In the genomic region with DNA sequence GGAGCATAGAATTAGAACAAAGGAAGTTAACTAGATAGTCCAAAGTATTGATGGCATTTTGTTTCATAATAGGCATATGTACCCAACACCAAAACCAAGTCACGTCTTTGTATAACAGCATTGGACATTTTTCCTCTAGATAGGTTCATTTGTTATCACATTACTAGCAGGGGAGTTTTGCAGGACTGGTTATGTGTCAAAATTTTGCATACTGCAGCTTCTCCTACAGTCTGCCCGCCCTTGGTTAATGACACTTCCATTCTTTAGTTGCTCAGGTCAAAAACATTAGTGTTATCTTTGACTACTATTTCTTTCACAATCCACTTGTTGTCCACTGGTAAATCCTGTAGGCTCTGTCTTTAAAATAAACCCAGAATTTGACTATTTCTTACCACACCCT, we compare ENCODE assay signal across 21 cellular contexts. TPM values are rescaled to one million over a fixed set of nuclear protein-coding genes. Genes with fewer than 3 reads are reported as not detected.
DNase-seq lines count a peak whose midpoint lies in the region; ATAC-seq and TF ChIP-seq lines count a peak whose summit lies in the region.
"Had no signal": no experiment of that assay in that cellular context is flagged by ENCODE, and none has a peak within 500 bp of the region (broad histone marks: within the 10 kb centered on the region; RNA-seq: fewer than 3 reads in every experiment).

No MANE protein-coding gene starts in this region.

- H3K27ac Mint-ChIP-seq in activated naive CD8-positive, alpha-beta T cell = peak overlapping the region; percentile 42
- no peak overlapping the region for H3K27ac Mint-ChIP-seq in activated naive CD8-positive, alpha-beta T cell treated with anti-CD3 and anti-CD28 coated beads, Interleukin-2, amount 50 U/mL, for 24 hours
- H3K27ac Mint-ChIP-seq in immature natural killer cell (peak overlapping the region; percentile 9 to 66 (median 45)), GM23338 (no peak overlapping the region)
- peak overlapping the region; percentile 44 for H3K27ac Mint-ChIP-seq in stimulated activated naive B cell treated with anti-CD40 and anti-IgM and Interleukin-4, amounts not matched to agents 10 μg/mL and 1 μg/mL and 100 μg/mL, for 72 hours
- no peak overlapping the region for H3K27ac Mint-ChIP-seq in activated CD8-positive, alpha-beta T cell treated with anti-CD3 and anti-CD28 coated beads for 36 hours

- no peak for DNase-seq in activated naive CD8-positive, alpha-beta T cell treated with anti-CD3 and anti-CD28 coated beads, Interleukin-2, amount 50 U/mL, for 24 hours
- no peak for DNase-seq in immature natural killer cell
- no peak for DNase-seq in stimulated activated naive B cell treated with anti-CD40 and anti-IgM and Interleukin-4, amounts not matched to agents 10 μg/mL and 1 μg/mL and 100 μg/mL, for 72 hours
- DNase-seq in GM23338 (ENCODE audit: low spot score) = no peak
- no peak for DNase-seq in right lobe of liver
- DNase-seq in activated CD8-positive, alpha-beta T cell treated with anti-CD3 and anti-CD28 coated beads for 36 hours = no peak
- DNase-seq: activated CD4-positive, alpha-beta T cell treated with anti-CD3 and anti-CD28 coated beads for 48 hours; GM23248; KG1; NCI-H1694; NCI-H524; retina; stimulated activated CD4-positive, alpha-beta T cell treated with anti-CD3 and anti-CD28 coated beads, Interleukin-2, amount 100 ng/mL, for 48 hours; stimulated activated naive CD4-positive, alpha-beta T cell; uterus had no signal

- H4K20me1 ChIP-seq in Loucy (ENCODE audit: insufficient read depth, low read length, poor library complexity, severe bottlenecking) (peaks cover 90% of the 10 kb centered on the region), GM23338 (replicated peaks; ENCODE audit: insufficient read depth) (peaks cover 76% of the 10 kb centered on the region)

- H3K79me2 ChIP-seq in Loucy (ENCODE audit: insufficient read depth, low read length) (peaks cover 100% of the 10 kb centered on the region), GM23338 (replicated peaks; ENCODE audit: insufficient read depth) (peaks cover 100% of the 10 kb centered on the region)

- no peaks in the 10 kb centered on the region for H3K9me3 Mint-ChIP-seq in activated naive CD8-positive, alpha-beta T cell (ENCODE audit: low read depth)
- H3K9me3 Mint-ChIP-seq in activated naive CD8-positive, alpha-beta T cell treated with anti-CD3 and anti-CD28 coated beads, Interleukin-2, amount 50 U/mL, for 24 hours = no peaks in the 10 kb centered on the region
- H3K9me3 Mint-ChIP-seq in immature natural killer cell (no peaks in the 10 kb centered on the region), GM23338 (no peaks in the 10 kb centered on the region)
- peaks cover 0 to 2% of the 10 kb centered on the region in 2 donors for H3K9me3 Mint-ChIP-seq in stimulated activated naive B cell treated with anti-CD40 and anti-IgM and Interleukin-4, amounts not matched to agents 10 μg/mL and 1 μg/mL and 100 μg/mL, for 72 hours
- H3K9me3 Mint-ChIP-seq in activated CD8-positive, alpha-beta T cell treated with anti-CD3 and anti-CD28 coated beads for 36 hours = no peaks in the 10 kb centered on the region
- H3K9me3 Mint-ChIP-seq: activated T-helper 1 cell treated with anti-CD3 and anti-CD28 coated beads, Interleukin-12 subunit alpha, Interleukin-12 subunit beta, Interleukin-2, Interleukin-4 antibody, amounts not matched to agents 30 ng/mL and 10 ng/mL and 1 ng/mL, durations not matched to agents 14 hours and 24 hours and 36 hours; T-helper 1 cell treated with Interleukin-12 subunit alpha and Interleukin-12 subunit beta and Interleukin-4 antibody, amounts not matched to agents 30 μg/mL and 1 μg/mL, for 36 hours had no signal

- H3K27me3 Mint-ChIP-seq in activated naive CD8-positive, alpha-beta T cell = no peaks in the 10 kb centered on the region
- no peaks in the 10 kb centered on the region for H3K27me3 Mint-ChIP-seq in activated naive CD8-positive, alpha-beta T cell treated with anti-CD3 and anti-CD28 coated beads, Interleukin-2, amount 50 U/mL, for 24 hours
- no peaks in the 10 kb centered on the region for H3K27me3 Mint-ChIP-seq in immature natural killer cell (ENCODE audit: low read depth in 3 of 3)
- no peaks in the 10 kb centered on the region for H3K27me3 Mint-ChIP-seq in stimulated activated naive B cell treated with anti-CD40 and anti-IgM and Interleukin-4, amounts not matched to agents 10 μg/mL and 1 μg/mL and 100 μg/mL, for 72 hours
- peaks cover 3% of the 10 kb centered on the region for H3K27me3 Mint-ChIP-seq in GM23338 (ENCODE audit: insufficient read depth, low read depth, poor library complexity)
- H3K27me3 Mint-ChIP-seq in activated CD8-positive, alpha-beta T cell treated with anti-CD3 and anti-CD28 coated beads for 36 hours = no peaks in the 10 kb centered on the region

- no peaks in the 10 kb centered on the region for H3K27me3 ChIP-seq in Loucy (ENCODE audit: insufficient read depth, low read length, poor library complexity, severe bottlenecking)
- no peaks in the 10 kb centered on the region for H3K27me3 ChIP-seq in GM23338 (ENCODE audit: insufficient read depth)
- H3K27me3 ChIP-seq in right lobe of liver = no peaks in the 10 kb centered on the region
- H3K27me3 ChIP-seq: uterus had no signal

- no peak for TF ChIP-seq POLR2A in right lobe of liver (IDR thresholded peaks at IDR 0.05)

- H3K4me3 Mint-ChIP-seq in activated naive CD8-positive, alpha-beta T cell = peak overlapping the region; percentile 44
- H3K4me3 Mint-ChIP-seq in activated naive CD8-positive, alpha-beta T cell treated with anti-CD3 and anti-CD28 coated beads, Interleukin-2, amount 50 U/mL, for 24 hours = no peak overlapping the region
- H3K4me3 Mint-ChIP-seq in immature natural killer cell = peak overlapping the region in 2 of 5 donors; percentile 30 to 47
- no peak overlapping the region for H3K4me3 Mint-ChIP-seq in stimulated activated naive B cell treated with anti-CD40 and anti-IgM and Interleukin-4, amounts not matched to agents 10 μg/mL and 1 μg/mL and 100 μg/mL, for 72 hours
- H3K4me3 Mint-ChIP-seq in GM23338 = no peak overlapping the region
- H3K4me3 Mint-ChIP-seq in activated CD8-positive, alpha-beta T cell treated with anti-CD3 and anti-CD28 coated beads for 36 hours = no peak overlapping the region
- H3K4me3 Mint-ChIP-seq: activated T-helper 1 cell treated with anti-CD3 and anti-CD28 coated beads, Interleukin-12 subunit alpha, Interleukin-12 subunit beta, Interleukin-2, Interleukin-4 antibody, amounts not matched to agents 30 ng/mL and 10 ng/mL and 1 ng/mL, durations not matched to agents 14 hours and 24 hours and 36 hours; T-helper 1 cell treated with Interleukin-12 subunit alpha and Interleukin-12 subunit beta and Interleukin-4 antibody, amounts not matched to agents 30 μg/mL and 1 μg/mL, for 36 hours had no signal

- H3K36me3 ChIP-seq in Loucy (ENCODE audit: insufficient read depth, low read length) (peaks cover 5% of the 10 kb centered on the region; the same call in 1 of the 2 replicates), GM23338 (ENCODE audit: insufficient read depth) (0 out of 2 replicates have a peak, but pooled peaks cover 3% of the 10 kb centered on the region), right lobe of liver (no peaks in the 10 kb centered on the region)
- H3K36me3 ChIP-seq: uterus had no signal

- no peaks in the 10 kb centered on the region for H3K9me2 ChIP-seq in Loucy (replicated peaks; ENCODE audit: low read depth, low read length)
- no peaks in the 10 kb centered on the region for H3K9me2 ChIP-seq in GM23338 (ENCODE audit: insufficient read depth)

- H3K9me3 ChIP-seq in Loucy (ENCODE audit: insufficient read depth, low read depth, low read length) = no peaks in the 10 kb centered on the region
- no peaks in the 10 kb centered on the region for H3K9me3 ChIP-seq in right lobe of liver
- H3K9me3 ChIP-seq: uterus had no signal

- H3F3A ChIP-seq in Loucy (ENCODE audit: low read depth) (no peaks in the 10 kb centered on the region), GM23338 (replicated peaks; ENCODE audit: low read depth) (no peaks in the 10 kb centered on the region)

- no peak overlapping the region for H3K9ac ChIP-seq in Loucy (ENCODE audit: low read depth, low read length, poor library complexity, severe bottlenecking)
- H3K9ac ChIP-seq: GM23248 had no signal

- intact Hi-C loops in right lobe of liver (cut with DNase I) = loop anchor here in 1 of 2 donors (10.0 kb wide), 1 partner anchor 76 kb away; a partner anchor contains a TSS
- intact Hi-C loops in activated CD8-positive, alpha-beta T cell treated with anti-CD3 and anti-CD28 coated beads for 36 hours (cut with micrococcal nuclease) = no loop called here

- no peak for TF ChIP-seq CTCF in Loucy (conservative IDR thresholded peaks at IDR 0.05; ENCODE audit: low read length)
- no peak for TF ChIP-seq CTCF in GM23338 (conservative IDR thresholded peaks at IDR 0.05; ENCODE audit: low read depth in 2 of 2)
- TF ChIP-seq CTCF in right lobe of liver (IDR thresholded peaks at IDR 0.05) = no peak
- TF ChIP-seq CTCF in activated CD8-positive, alpha-beta T cell treated with anti-CD3 and anti-CD28 coated beads for 36 hours (IDR thresholded peaks at IDR 0.05) = no peak

- WGBS in right lobe of liver (ENCODE audit: insufficient coverage, low coverage, low lambda C conversion rate, missing lambda C conversion rate) = 65% methylated on average over 2 of the region's 2 CpGs

- H3K4me2 ChIP-seq in Loucy (ENCODE audit: low read depth, low read length, poor library complexity, severe bottlenecking) = peak overlapping the region; percentile 28
- H3K4me2 ChIP-seq in GM23338 = no peak overlapping the region

- H3K4me1 ChIP-seq in Loucy (ENCODE audit: insufficient read depth, low read length, poor library complexity, severe bottlenecking) (peaks cover 61% of the 10 kb centered on the region), GM23338 (ENCODE audit: insufficient read depth) (no peaks in the 10 kb centered on the region; the same call in 1 of the 2 replicates), right lobe of liver (peaks cover 0 to 32% (median 0%) of the 10 kb centered on the region in 4 donors)
- H3K4me1 ChIP-seq: uterus had no signal

- ATAC-seq in activated naive CD8-positive, alpha-beta T cell treated with anti-CD3 and anti-CD28 coated beads, Interleukin-2, amount 50 U/mL, for 24 hours = no peak
- no peak for ATAC-seq in stimulated activated naive B cell treated with anti-CD40 and anti-IgM and Interleukin-4, amounts not matched to agents 10 μg/mL and 1 μg/mL and 100 μg/mL, for 72 hours (replicated peaks)
- no peak for ATAC-seq in GM23338
- no peak for ATAC-seq in right lobe of liver
- ATAC-seq in activated CD8-positive, alpha-beta T cell treated with anti-CD3 and anti-CD28 coated beads for 36 hours = no peak
- ATAC-seq: activated naive CD4-positive, alpha-beta T cell treated with anti-CD3 and anti-CD28 coated beads, Interleukin-2, amount 50 U/mL, for 72 hours had no signal

- CTCF ChIA-PET in activated CD8-positive, alpha-beta T cell treated with anti-CD3 and anti-CD28 coated beads for 36 hours (lab: Charles Lee) = no interaction called here

- H3K27ac ChIP-seq in GM23338 (ENCODE audit: low read depth) = no peak overlapping the region; the same call in 1 of the 2 replicates
- H3K27ac ChIP-seq in right lobe of liver = no peak overlapping the region
- H3K27ac ChIP-seq: GM23248, uterus had no signal

- peaks cover 34% of the 10 kb centered on the region for H3K36me3 Mint-ChIP-seq in activated naive CD8-positive, alpha-beta T cell
- H3K36me3 Mint-ChIP-seq in activated naive CD8-positive, alpha-beta T cell treated with anti-CD3 and anti-CD28 coated beads, Interleukin-2, amount 50 U/mL, for 24 hours (ENCODE audit: low read depth) = peaks cover 71% of the 10 kb centered on the region
- H3K36me3 Mint-ChIP-seq in immature natural killer cell (peaks cover 0 to 5% (median 3%) of the 10 kb centered on the region in 3 donors), GM23338 (ENCODE audit: low read depth) (no peaks in the 10 kb centered on the region)
- H3K36me3 Mint-ChIP-seq in stimulated activated naive B cell treated with anti-CD40 and anti-IgM and Interleukin-4, amounts not matched to agents 10 μg/mL and 1 μg/mL and 100 μg/mL, for 72 hours = peaks cover 50 to 58% of the 10 kb centered on the region in 2 donors
- peaks cover 75% of the 10 kb centered on the region for H3K36me3 Mint-ChIP-seq in activated CD8-positive, alpha-beta T cell treated with anti-CD3 and anti-CD28 coated beads for 36 hours (ENCODE audit: low read depth)

- H3K4me1 Mint-ChIP-seq in activated naive CD8-positive, alpha-beta T cell (ENCODE audit: low read depth) = peaks cover 85% of the 10 kb centered on the region
- H3K4me1 Mint-ChIP-seq in activated naive CD8-positive, alpha-beta T cell treated with anti-CD3 and anti-CD28 coated beads, Interleukin-2, amount 50 U/mL, for 24 hours = peaks cover 89% of the 10 kb centered on the region
- H3K4me1 Mint-ChIP-seq in immature natural killer cell (peaks cover 85 to 89% of the 10 kb centered on the region in 2 donors), GM23338 (no peaks in the 10 kb centered on the region)
- H3K4me1 Mint-ChIP-seq in stimulated activated naive B cell treated with anti-CD40 and anti-IgM and Interleukin-4, amounts not matched to agents 10 μg/mL and 1 μg/mL and 100 μg/mL, for 72 hours = peaks cover 44 to 85% of the 10 kb centered on the region in 2 donors
- peaks cover 79% of the 10 kb centered on the region for H3K4me1 Mint-ChIP-seq in activated CD8-positive, alpha-beta T cell treated with anti-CD3 and anti-CD28 coated beads for 36 hours (ENCODE audit: low read depth)

- POLR2A ChIA-PET in activated CD8-positive, alpha-beta T cell treated with anti-CD3 and anti-CD28 coated beads for 36 hours (lab: Charles Lee) = interaction anchor here (0.9 to 4.1 kb wide), 3 partner anchors 8 to 46 kb away, joined by 3 to 14 read pairs (median 5); a partner anchor contains a TSS

- peak overlapping the region; percentile 20 for H3K4me3 ChIP-seq in Loucy (ENCODE audit: low read length, poor library complexity, severe bottlenecking)
- H3K4me3 ChIP-seq in GM23338 = no peak overlapping the region
- H3K4me3 ChIP-seq in right lobe of liver = no peak overlapping the region
- H3K4me3 ChIP-seq: GM23248, lung, uterus had no signal

- H2AFZ ChIP-seq in Loucy (ENCODE audit: low read length) (no peak overlapping the region), GM23338 (no peak overlapping the region)
- H2AFZ ChIP-seq: GM23248 had no signal

RNA-seq across cellular contexts. Expression of a gene that starts 8.9 kb away (rescaled TPM):
- polyA plus RNA-seq in immature natural killer cell (100 to 1,000 TPM; 199 to 264 (median 207) TPM), GM23338 (2016; fragmentation: Nextera tagmentation; extraction: Ambion mirVana) (120 and 147 TPM in 2 replicates)
- 161 and 182 TPM in 2 replicates for total RNA-seq in GM23338 (2014; rRNA removed; shearing (Covaris generic))
- total RNA-seq in right lobe of liver = 10 to 100 TPM; 34.8 to 85.8 (median 54.7) TPM
- 100 to 1,000 TPM; 220 to 230 TPM for total RNA-seq in activated CD8-positive, alpha-beta T cell treated with anti-CD3 and anti-CD28 coated beads for 36 hours

RNA-seq across cellular contexts. Expression of a gene that starts 9.6 kb away (rescaled TPM):
- 10 to 100 TPM in 2 of 3 donors, 1 to 10 TPM in 1; 8.4 to 15.2 (median 11.4) TPM for polyA plus RNA-seq in immature natural killer cell
- total RNA-seq in GM23338 (2014; rRNA removed; shearing (Covaris generic)) = 18.2 and 30.0 TPM in 2 replicates
- 20.6 and 21.0 TPM in 2 replicates for polyA plus RNA-seq in GM23338 (2016; fragmentation: Nextera tagmentation; extraction: Ambion mirVana)
- total RNA-seq in right lobe of liver = 10 to 100 TPM in 2 of 6 experiments, 1 to 10 TPM in 4; 7.4 to 12.7 (median 8.6) TPM
- 10 to 100 TPM; 11.9 to 12.2 TPM for total RNA-seq in activated CD8-positive, alpha-beta T cell treated with anti-CD3 and anti-CD28 coated beads for 36 hours

RNA-seq across cellular contexts. Expression of a gene that starts 45.9 kb away (rescaled TPM):
- 10 to 100 TPM; 20.6 to 52.7 (median 22.8) TPM for polyA plus RNA-seq in immature natural killer cell
- 56.8 and 77.6 TPM in 2 replicates for total RNA-seq in GM23338 (2014; rRNA removed; shearing (Covaris generic))
- 52.4 and 53.6 TPM in 2 replicates for polyA plus RNA-seq in GM23338 (2016; fragmentation: Nextera tagmentation; extraction: Ambion mirVana)
- total RNA-seq in right lobe of liver = 10 to 100 TPM; 32.3 to 55.8 (median 46.2) TPM
- total RNA-seq in activated CD8-positive, alpha-beta T cell treated with anti-CD3 and anti-CD28 coated beads for 36 hours = 10 to 100 TPM; 77.2 to 78.5 TPM

Comparison
In these comparisons a context has a peak if more than half of its experiments do, and no peak if none do; other contexts are left out.
1. H3K27ac Mint-ChIP-seq: peak in activated naive CD8-positive, alpha-beta T cell (single experiment), immature natural killer cell (6 of 6) and stimulated activated naive B cell treated with anti-CD40 and anti-IgM and Interleukin-4, amounts not matched to agents 10 μg/mL and 1 μg/mL and 100 μg/mL, for 72 hours (single experiment); none in activated naive CD8-positive, alpha-beta T cell treated with anti-CD3 and anti-CD28 coated beads, Interleukin-2, amount 50 U/mL, for 24 hours (single experiment), GM23338 (single experiment) and activated CD8-positive, alpha-beta T cell treated with anti-CD3 and anti-CD28 coated beads for 36 hours (single experiment).